Comparison of ENCODE assay signal across 1 cellular context in genomic region chr13:99311748-99312492, GRCh38.
TF ChIP-seq lines count a peak whose summit lies in the region.

No MANE protein-coding gene starts in this region.

TF ChIP-seq in HepG2, 621 proteins besides CTCF, POLR2A, EP300 and RAD21 (continued from another document):
- TF ChIP-seq PRDM15 (CRISPR knock-in tag; IDR thresholded peaks at IDR 0.05) (no peak), RFX5 (IDR thresholded peaks at IDR 0.05; ENCODE audit: low read depth, low read length) (no peak), FOXP1 (IDR thresholded peaks at IDR 0.05) (no peak), FOXP1 (CRISPR knock-in tag; IDR thresholded peaks at IDR 0.05) (no peak), MAFG (CRISPR knock-in tag; IDR thresholded peaks at IDR 0.05) (no peak), ZNF572 (CRISPR knock-in tag; IDR thresholded peaks at IDR 0.05) (no peak), CEBPG (CRISPR knock-in tag; IDR thresholded peaks at IDR 0.05) (peak; percentile 30; the same call in 1 of the 2 replicates), SMARCE1 (IDR thresholded peaks at IDR 0.05; ENCODE audit: borderline replicate concordance) (no peak), ZFP62 (CRISPR knock-in tag; IDR thresholded peaks at IDR 0.05) (no peak), GABPA (IDR thresholded peaks at IDR 0.05; ENCODE audit: low read depth, low read length) (no peak), GABPA (CRISPR knock-in tag; IDR thresholded peaks at IDR 0.05; ENCODE audit: low read depth) (no peak), REST (IDR thresholded peaks at IDR 0.05; ENCODE audit: borderline replicate concordance in 1 of 2, low read depth in 1 of 2, low read length in 2 of 2) (peak in 1 of 2 experiments; percentile 54; a peak in 1 of 4 replicates), ZNF724P (CRISPR knock-in tag; IDR thresholded peaks at IDR 0.05; ENCODE audit: borderline replicate concordance) (no peak), ZSCAN25 (CRISPR knock-in tag; IDR thresholded peaks at IDR 0.05) (no peak), ZNF335 (CRISPR knock-in tag; IDR thresholded peaks at IDR 0.05) (no peak)
